In genomic region chr9:16421534-16421933, GRCh38 we compare ENCODE assay signal across 21 cellular contexts.
DNase-seq lines count a peak whose midpoint lies in the region; ATAC-seq, FAIRE-seq and TF ChIP-seq lines count a peak whose summit lies in the region.
"Had no signal": no experiment of that assay in that cellular context is flagged by ENCODE, and none has a peak within 500 bp of the region (broad histone marks: within the 10 kb centered on the region; RNA-seq: fewer than 3 reads in every experiment).

No MANE protein-coding gene starts in this region.

- H3K4me3 ChIP-seq in MG63, result no peak overlapping the region
- H3K4me3 ChIP-seq in choroid plexus epithelial cell (ENCODE audit: low read depth, low read length), result no peak overlapping the region
- no peak overlapping the region for H3K4me3 ChIP-seq in HepG2 (replicated peaks in 1 of 3; ENCODE audit: insufficient read depth in 1 of 3, low read depth in 2 of 3, low read length in 3 of 3)
- H3K4me3 ChIP-seq: lower lobe of right lung had no signal

- no peak overlapping the region for H3K9ac ChIP-seq in HepG2 (ENCODE audit: insufficient read depth, low read depth, low read length)
- H3K9ac ChIP-seq: KMS-11 had no signal

- WGBS in HepG2 (ENCODE audit: low lambda C conversion rate), result 34% methylated on average over 7 of the region's 7 CpGs

- no peak overlapping the region for H2AFZ ChIP-seq in HepG2 (ENCODE audit: low read length)

- H3K9me3 Mint-ChIP-seq in nephron progenitor cell, result no peaks in the 10 kb centered on the region
- H3K9me3 Mint-ChIP-seq: activated naive CD8-positive, alpha-beta T cell treated with anti-CD3 and anti-CD28 coated beads, Interleukin-2, amount 50 U/mL, for 24 hours; nephron; stimulated activated naive CD8-positive, alpha-beta T cell treated with anti-CD3 and anti-CD28 coated beads, Interleukin-15, amount 100 ng/mL, for 72 hours had no signal

- H3K27ac Mint-ChIP-seq in nephron progenitor cell, result no peak overlapping the region
- H3K27ac Mint-ChIP-seq: activated naive CD8-positive, alpha-beta T cell treated with anti-CD3 and anti-CD28 coated beads, Interleukin-2, amount 50 U/mL, for 24 hours; activated T-helper 17 cell treated with anti-CD3 and anti-CD28 coated beads, Interleukin-2, amount 50 U/mL, for 72 hours; stimulated activated naive CD8-positive, alpha-beta T cell treated with anti-CD3 and anti-CD28 coated beads, Interleukin-15, amount 100 ng/mL, for 72 hours had no signal

- POLR2A ChIA-PET in HepG2 (lab: Yijun Ruan, JAX), result no interaction called here

- FAIRE-seq in HepG2 (lab: Jason Lieb, UNC), result no peak
- FAIRE-seq: endometrium had no signal

- no peak overlapping the region for H3K27ac ChIP-seq in HepG2 (ENCODE audit: extremely low read length, insufficient read depth, low read length)
- H3K27ac ChIP-seq: HL-60, KMS-11, lower lobe of right lung had no signal

- no peaks in the 10 kb centered on the region for H4K20me1 ChIP-seq in HepG2 (ENCODE audit: insufficient read depth, low read length)

- intact Hi-C loops in HepG2 (cut with micrococcal nuclease; ENCODE audit: unreplicated experiment), result no loop called here

- no peak for TF ChIP-seq CTCF in choroid plexus epithelial cell (conservative IDR thresholded peaks at IDR 0.05; ENCODE audit: low read depth, low read length)
- no peak for TF ChIP-seq CTCF in nephron progenitor cell (IDR thresholded peaks at IDR 0.05)
- TF ChIP-seq CTCF in HepG2 (CRISPR knock-in tag; IDR thresholded peaks at IDR 0.05), result no peak
- no peak for TF ChIP-seq CTCF in GM20000 (IDR thresholded peaks at IDR 0.05; ENCODE audit: extremely low read depth, missing control alignments)

- in situ Hi-C loops in HepG2 (cut with HindIII; ENCODE audit: extremely low pct_ligation_motif_present, low pct_unique_long_range_greater_than_20kb), result no loop called here

- peak; percentile 8 for DNase-seq in DMS153 (lab: John Stamatoyannopoulos, UW)
- DNase-seq in DMS153 treated with DMSO at 0.1 percent for 48 hours (lab: John Stamatoyannopoulos, UW; ENCODE audit: unreplicated experiment), result no peak
- peak; percentile 60 for DNase-seq in MG63
- DNase-seq in choroid plexus epithelial cell (ENCODE audit: low read depth), result peak; percentile 86
- DNase-seq in nephron progenitor cell, result no peak
- DNase-seq in HepG2 (ENCODE audit: low spot score), result no peak
- DNase-seq in midbrain (lab: John Stamatoyannopoulos, UW), result no peak
- DNase-seq in GM20000 (ENCODE audit: low spot score), result no peak
- DNase-seq: 8988T; activated naive CD8-positive, alpha-beta T cell treated with anti-CD3 and anti-CD28 coated beads, Interleukin-2, amount 50 U/mL, for 24 hours; DMS79 treated with DMSO at 0.1 percent for 48 hours; foreskin melanocyte; lower lobe of right lung; NCI-H510A; stimulated activated naive CD8-positive, alpha-beta T cell treated with anti-CD3 and anti-CD28 coated beads, Interleukin-15, amount 100 ng/mL, for 72 hours had no signal

- H3K4me3 Mint-ChIP-seq in nephron progenitor cell, result peak overlapping the region; percentile 8
- H3K4me3 Mint-ChIP-seq: activated naive CD8-positive, alpha-beta T cell treated with anti-CD3 and anti-CD28 coated beads, Interleukin-2, amount 50 U/mL, for 24 hours; activated T-helper 17 cell treated with anti-CD3 and anti-CD28 coated beads, Interleukin-2, amount 50 U/mL, for 72 hours; central memory CD8-positive, alpha-beta T cell; nephron; stimulated activated naive CD8-positive, alpha-beta T cell treated with anti-CD3 and anti-CD28 coated beads, Interleukin-15, amount 100 ng/mL, for 72 hours had no signal

- H3K36me3 Mint-ChIP-seq in nephron progenitor cell (ENCODE audit: low read depth), result no peaks in the 10 kb centered on the region

- H3K27me3 ChIP-seq in MG63 (no peaks in the 10 kb centered on the region), HepG2 (ENCODE audit: control insufficient read depth in 1 of 2, insufficient read depth in 2 of 2, low read length in 2 of 2) (peaks cover 0 to 4% of the 10 kb centered on the region in 2 experiments; a peak in 1 of 5 replicates)

- peaks cover 80% of the 10 kb centered on the region for H3K4me1 Mint-ChIP-seq in nephron progenitor cell
- H3K4me1 Mint-ChIP-seq: activated naive CD8-positive, alpha-beta T cell treated with anti-CD3 and anti-CD28 coated beads, Interleukin-2, amount 50 U/mL, for 24 hours; activated T-helper 17 cell treated with anti-CD3 and anti-CD28 coated beads, Interleukin-2, amount 50 U/mL, for 72 hours; central memory CD8-positive, alpha-beta T cell; stimulated activated naive CD8-positive, alpha-beta T cell treated with anti-CD3 and anti-CD28 coated beads, Interleukin-15, amount 100 ng/mL, for 72 hours had no signal

- TF ChIP-seq EP300 in HepG2 (IDR thresholded peaks at IDR 0.05; ENCODE audit: low read depth in 2 of 2, low read length in 2 of 2) (no peak), HepG2 (CRISPR knock-in tag; IDR thresholded peaks at IDR 0.05; ENCODE audit: borderline replicate concordance) (no peak)

- H3K79me2 ChIP-seq in HepG2 (ENCODE audit: insufficient read depth, low read length), result no peaks in the 10 kb centered on the region

- CTCF ChIA-PET in HepG2 (lab: Yijun Ruan, JAX; ENCODE audit: low intra/inter-chr PET ratio, low total read pairs), result no interaction called here

- BruUV-seq in HepG2 (replicated peaks; lab: Mats Ljungman, UMichigan), result no TSS peak

- H3K4me1 ChIP-seq in HepG2 (ENCODE audit: insufficient read depth, low read length), result no peaks in the 10 kb centered on the region

- TF ChIP-seq POLR2A in HepG2 (IDR thresholded peaks at IDR 0.05; ENCODE audit: insufficient read depth in 1 of 2, low read depth in 2 of 2, low read length in 2 of 2), result no peak

- ATAC-seq in HepG2, result no peak
- ATAC-seq: activated naive CD8-positive, alpha-beta T cell treated with anti-CD3 and anti-CD28 coated beads, Interleukin-2, amount 50 U/mL, for 24 hours; activated T-helper 17 cell treated with anti-CD3 and anti-CD28 coated beads, Interleukin-2, amount 50 U/mL, for 72 hours; stimulated activated naive CD8-positive, alpha-beta T cell treated with anti-CD3 and anti-CD28 coated beads, Interleukin-15, amount 100 ng/mL, for 72 hours had no signal

- H3K4me2 ChIP-seq in HepG2 (ENCODE audit: low read depth, low read length), result no peak overlapping the region
- H3K4me2 ChIP-seq: KMS-11 had no signal

- H3K36me3 ChIP-seq in MG63 (peaks cover 76% of the 10 kb centered on the region), HepG2 (replicated peaks in 1 of 2; ENCODE audit: control insufficient read depth in 1 of 2, insufficient read depth in 2 of 2, low read length in 2 of 2) (no peaks in the 10 kb centered on the region)
- H3K36me3 ChIP-seq: lower lobe of right lung had no signal

- H3K9me3 ChIP-seq in MG63 (no peaks in the 10 kb centered on the region), HepG2 (ENCODE audit: low read length) (no peaks in the 10 kb centered on the region)
- H3K9me3 ChIP-seq: lower lobe of right lung had no signal

- H3K27me3 Mint-ChIP-seq in nephron progenitor cell (ENCODE audit: low read depth, poor library complexity), result no peaks in the 10 kb centered on the region
- H3K27me3 Mint-ChIP-seq: activated naive CD8-positive, alpha-beta T cell treated with anti-CD3 and anti-CD28 coated beads, Interleukin-2, amount 50 U/mL, for 24 hours; activated T-helper 17 cell treated with anti-CD3 and anti-CD28 coated beads, Interleukin-2, amount 50 U/mL, for 72 hours; central memory CD8-positive, alpha-beta T cell; stimulated activated naive CD8-positive, alpha-beta T cell treated with anti-CD3 and anti-CD28 coated beads, Interleukin-15, amount 100 ng/mL, for 72 hours had no signal

- TF ChIP-seq RAD21 in HepG2 (CRISPR knock-in tag; IDR thresholded peaks at IDR 0.05), result no peak

TF ChIP-seq in HepG2, 621 proteins besides CTCF, POLR2A, EP300 and RAD21:
- TF ChIP-seq MTA3 (CRISPR knock-in tag; IDR thresholded peaks at IDR 0.05), result no peak
- no peak for TF ChIP-seq ZNF713 (CRISPR knock-in tag; IDR thresholded peaks at IDR 0.05)
- TF ChIP-seq RORA (CRISPR knock-in tag; IDR thresholded peaks at IDR 0.05), result no peak
- no peak for TF ChIP-seq ZNF557 (CRISPR knock-in tag; IDR thresholded peaks at IDR 0.05)
- no peak for TF ChIP-seq ZNF552 (CRISPR knock-in tag; IDR thresholded peaks at IDR 0.05; ENCODE audit: borderline replicate concordance)

Comparison
In these comparisons a context has a peak if more than half of its experiments do, and no peak if none do; other contexts are left out.
1. DNase-seq: peak in DMS153 (single experiment), MG63 (single experiment) and choroid plexus epithelial cell (single experiment); none in DMS153 treated with DMSO at 0.1 percent for 48 hours (single experiment), nephron progenitor cell (single experiment), HepG2 (single experiment), midbrain (single experiment) and GM20000 (single experiment).